In genomic region chr14:33566082-33566481, GRCh38 we compare ENCODE assay signal across 26 cellular contexts.
"Had no signal": no experiment of that assay in that cellular context is flagged by ENCODE, and none has a peak within 500 bp of the region (broad histone marks: within the 10 kb centered on the region; RNA-seq: fewer than 3 reads in every experiment).

No MANE protein-coding gene starts in this region.

- H3K27ac ChIP-seq: esophagus muscularis mucosa, gastroesophageal sphincter, left ventricle myocardium inferior, lower lobe of right lung, pancreas, suprapubic skin, thyroid gland had no signal

- H3K27me3 ChIP-seq: dorsolateral prefrontal cortex, esophagus muscularis mucosa, gastroesophageal sphincter, pancreas, suprapubic skin, thyroid gland had no signal

- H3K27ac Mint-ChIP-seq: memory B cell; naive B cell; nephron; progenitor cell of endocrine pancreas; stimulated activated effector memory CD8-positive, alpha-beta T cell treated with anti-CD3 and anti-CD28 coated beads, Interleukin-12 subunit alpha, Interleukin-12 subunit beta, amount 100 ng/mL, for 72 hours; type B pancreatic cell had no signal

- DNase-seq: cortex of kidney; dorsolateral prefrontal cortex; effector CD8-positive, alpha-beta T cell; glutamatergic neuron; islet precursor cell; left cardiac atrium; left ventricle myocardium inferior; lower lobe of right lung; naive B cell; occipital lobe; pancreas; right cardiac atrium; stimulated activated CD4-positive, alpha-beta T cell treated with anti-CD3 and anti-CD28 coated beads, Interleukin-4, amount 100 ng/mL, for 1 hour; stimulated activated CD8-positive, alpha-beta memory T cell treated with anti-CD3 and anti-CD28 coated beads, Interleukin-4, amount 100 ng/mL, for 48 hours; stimulated activated naive CD8-positive, alpha-beta T cell treated with anti-CD3 and anti-CD28 coated beads, Interleukin-15, Interleukin-2, amounts not matched to agents 100 U/mL and 50 U/mL, for 24 hours; thyroid gland had no signal

- H3K4me2 ChIP-seq: smooth muscle cell had no signal

- H3K9me3 ChIP-seq: esophagus muscularis mucosa, gastroesophageal sphincter, left ventricle myocardium inferior, lower lobe of right lung, pancreas, suprapubic skin, thyroid gland had no signal

- H3K27me3 Mint-ChIP-seq: memory B cell, naive B cell had no signal

- ATAC-seq: gastroesophageal sphincter; left cardiac atrium; lower lobe of right lung; pancreas; right cardiac atrium; stimulated activated effector memory CD8-positive, alpha-beta T cell treated with anti-CD3 and anti-CD28 coated beads, Interleukin-12 subunit alpha, Interleukin-12 subunit beta, amount 100 ng/mL, for 72 hours; stimulated activated naive CD8-positive, alpha-beta T cell treated with anti-CD3 and anti-CD28 coated beads, Interleukin-15, Interleukin-2, amounts not matched to agents 100 U/mL and 50 U/mL, for 24 hours had no signal

- H3K4me3 Mint-ChIP-seq: memory B cell; naive B cell; nephron; stimulated activated effector memory CD8-positive, alpha-beta T cell treated with anti-CD3 and anti-CD28 coated beads, Interleukin-12 subunit alpha, Interleukin-12 subunit beta, amount 100 ng/mL, for 72 hours; type B pancreatic cell had no signal

- H3K9me3 Mint-ChIP-seq: memory B cell; naive B cell; nephron; stimulated activated effector memory CD8-positive, alpha-beta T cell treated with anti-CD3 and anti-CD28 coated beads, Interleukin-12 subunit alpha, Interleukin-12 subunit beta, amount 100 ng/mL, for 72 hours; type B pancreatic cell had no signal

- H3K4me1 ChIP-seq: lower lobe of right lung, pancreas had no signal

- H3K4me1 Mint-ChIP-seq: memory B cell; naive B cell; stimulated activated effector memory CD8-positive, alpha-beta T cell treated with anti-CD3 and anti-CD28 coated beads, Interleukin-12 subunit alpha, Interleukin-12 subunit beta, amount 100 ng/mL, for 72 hours had no signal

- FAIRE-seq: pancreas, urothelium cell line had no signal

- H3K36me3 Mint-ChIP-seq: memory B cell; naive B cell; stimulated activated effector memory CD8-positive, alpha-beta T cell treated with anti-CD3 and anti-CD28 coated beads, Interleukin-12 subunit alpha, Interleukin-12 subunit beta, amount 100 ng/mL, for 72 hours; type B pancreatic cell had no signal

- H3K4me3 ChIP-seq: dorsolateral prefrontal cortex, esophagus muscularis mucosa, gastroesophageal sphincter, left ventricle myocardium inferior, lower lobe of right lung, pancreas, smooth muscle cell, suprapubic skin, thyroid gland had no signal

- H3K36me3 ChIP-seq: esophagus muscularis mucosa, gastroesophageal sphincter, left ventricle myocardium inferior, lower lobe of right lung, pancreas, suprapubic skin, thyroid gland had no signal
